ENCODE assay signal across 37 cellular contexts in the genomic region with DNA sequence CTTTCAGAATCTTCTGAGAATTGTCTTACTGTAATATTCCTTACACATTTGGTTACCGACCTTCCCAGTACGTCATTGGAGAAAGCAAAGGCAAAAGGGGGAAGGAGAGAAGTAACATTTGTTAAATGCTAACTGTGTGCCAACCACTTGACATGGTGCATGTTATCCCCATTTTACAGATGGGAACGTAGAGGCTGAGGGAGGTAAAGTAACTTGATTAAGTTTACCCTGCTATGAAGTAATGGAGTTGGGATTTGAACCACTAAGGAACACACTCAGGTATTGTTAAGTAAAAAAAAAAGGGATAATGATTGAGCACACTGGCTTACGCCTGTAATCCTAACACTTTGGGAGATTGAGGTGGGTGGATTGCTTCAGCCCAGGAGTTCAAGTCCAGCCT.
DNase-seq lines count a peak whose midpoint lies in the region; ATAC-seq, FAIRE-seq and TF ChIP-seq lines count a peak whose summit lies in the region.
"Had no signal": no experiment of that assay in that cellular context is flagged by ENCODE, and none has a peak within 500 bp of the region (broad histone marks: within the 10 kb centered on the region; RNA-seq: fewer than 3 reads in every experiment).

No MANE protein-coding gene starts in this region.

- H3K27me3 Mint-ChIP-seq in activated CD4-positive, alpha-beta T cell treated with anti-CD3 and anti-CD28 coated beads for 36 hours, result no peaks in the 10 kb centered on the region
- H3K27me3 Mint-ChIP-seq: activated CD4-positive, alpha-beta T cell treated with anti-CD3 and anti-CD28 coated beads, Interleukin-2, amount 10 ng/mL, durations not matched to agents 7 days and 5 days; activated CD8-positive, alpha-beta memory T cell treated with anti-CD3 and anti-CD28 coated beads, Interleukin-2, amount 10 ng/mL, durations not matched to agents 7 days and 5 days; effector memory CD8-positive, alpha-beta T cell had no signal

- peaks cover 6% of the 10 kb centered on the region for H3K79me2 ChIP-seq in endothelial cell of umbilical vein (ENCODE audit: control insufficient read depth, insufficient read depth, low read length)

- no peak overlapping the region for H3K4me3 Mint-ChIP-seq in activated CD4-positive, alpha-beta T cell treated with anti-CD3 and anti-CD28 coated beads for 36 hours
- H3K4me3 Mint-ChIP-seq: activated CD4-positive, alpha-beta T cell treated with anti-CD3 and anti-CD28 coated beads, Interleukin-2, amount 10 ng/mL, durations not matched to agents 7 days and 5 days; activated CD8-positive, alpha-beta memory T cell treated with anti-CD3 and anti-CD28 coated beads, Interleukin-2, amount 10 ng/mL, durations not matched to agents 7 days and 5 days; effector memory CD8-positive, alpha-beta T cell; memory B cell; neural progenitor cell; stimulated activated naive B cell treated with anti-CD40 and anti-IgM and Interleukin-4, amounts not matched to agents 10 μg/mL and 1 μg/mL and 100 μg/mL, for 72 hours had no signal

- H3K4me1 Mint-ChIP-seq in activated CD4-positive, alpha-beta T cell treated with anti-CD3 and anti-CD28 coated beads for 36 hours, result peaks cover 35% of the 10 kb centered on the region
- H3K4me1 Mint-ChIP-seq: activated CD8-positive, alpha-beta memory T cell treated with anti-CD3 and anti-CD28 coated beads, Interleukin-2, amount 10 ng/mL, durations not matched to agents 7 days and 5 days; memory B cell had no signal

- peaks cover 34% of the 10 kb centered on the region for H3K4me1 ChIP-seq in endothelial cell of umbilical vein (ENCODE audit: control insufficient read depth, extremely low read depth, insufficient read depth, low read length)
- H3K4me1 ChIP-seq in spleen, result peaks cover 4 to 52% (median 31%) of the 10 kb centered on the region in 6 donors
- H3K4me1 ChIP-seq: breast epithelium, HAP-1, neural progenitor cell had no signal

- intact Hi-C loops in activated CD4-positive, alpha-beta T cell treated with anti-CD3 and anti-CD28 coated beads for 36 hours (cut with DNase I, micrococcal nuclease), result no loop called here
- intact Hi-C loops in endothelial cell of umbilical vein (cut with micrococcal nuclease) (loop anchor here (1.0 kb wide), 2 partner anchors 9 to 109 kb away; no protein-coding TSS in a partner anchor), spleen (cut with DNase I; ENCODE audit: low total_unique reads) (no loop called here)

- no peaks in the 10 kb centered on the region for H4K20me1 ChIP-seq in endothelial cell of umbilical vein (replicated peaks; ENCODE audit: control insufficient read depth, extremely low read depth, insufficient read depth, low read length)

- H3K9me3 ChIP-seq in endothelial cell of umbilical vein (replicated peaks; ENCODE audit: control insufficient read depth, insufficient read depth, low read length) (no peaks in the 10 kb centered on the region), spleen (peaks cover 0 to 19% (median 9%) of the 10 kb centered on the region in 8 donors)
- H3K9me3 ChIP-seq: breast epithelium, HAP-1, thoracic aorta had no signal

- H3K27ac Mint-ChIP-seq in activated CD4-positive, alpha-beta T cell treated with anti-CD3 and anti-CD28 coated beads for 36 hours, result peak overlapping the region; percentile 51
- H3K27ac Mint-ChIP-seq: activated CD4-positive, alpha-beta T cell treated with anti-CD3 and anti-CD28 coated beads, Interleukin-2, amount 10 ng/mL, durations not matched to agents 7 days and 5 days; activated CD8-positive, alpha-beta memory T cell treated with anti-CD3 and anti-CD28 coated beads, Interleukin-2, amount 10 ng/mL, durations not matched to agents 7 days and 5 days; effector memory CD8-positive, alpha-beta T cell; memory B cell; neural progenitor cell; stimulated activated naive B cell treated with anti-CD40 and anti-IgM and Interleukin-4, amounts not matched to agents 10 μg/mL and 1 μg/mL and 100 μg/mL, for 72 hours had no signal

- FAIRE-seq in endothelial cell of umbilical vein (lab: Jason Lieb, UNC), result no peak
- FAIRE-seq: colon, frontal cortex, GM19239 had no signal

- 93 to 98% (median 97%) methylated on average over 4 of the region's 4 CpGs for WGBS in spleen, 5 donors

- no peak for DNase-seq in activated CD4-positive, alpha-beta T cell treated with anti-CD3 and anti-CD28 coated beads for 36 hours
- no peak for DNase-seq in activated CD4-positive, alpha-beta T cell treated with anti-CD3 and anti-CD28 coated beads, Interleukin-2, amount 50 U/mL, for 1 hour
- DNase-seq in HL-60 (ENCODE audit: low read depth in 1 of 2, low spot score in 1 of 2) (no peak), endothelial cell of umbilical vein (ENCODE audit: low read depth, low spot score) (no peak), spleen (no peak), H7 (no peak), RKO (ENCODE audit: low spot score) (no peak), cortex of kidney (lab: John Stamatoyannopoulos, UW) (no peak)
- DNase-seq: 8988T; activated CD4-positive, alpha-beta T cell treated with anti-CD3 and anti-CD28 coated beads, Interleukin-2, amount 10 ng/mL, durations not matched to agents 7 days and 5 days; activated CD8-positive, alpha-beta memory T cell treated with anti-CD3 and anti-CD28 coated beads, Interleukin-2, amount 10 ng/mL, durations not matched to agents 7 days and 5 days; activated T-cell treated with anti-CD3 and anti-CD28 coated beads, Interleukin-2, amount 50 U/mL, for 48 hours; amniotic stem cell; DMS53; effector memory CD8-positive, alpha-beta T cell; hippocampal formation; left cardiac atrium; MV-4-11; NCI-H1436 treated with DMSO at 0.1 percent for 48 hours; NCI-H748 treated with DMSO at 0.1 percent for 48 hours; right cardiac atrium; Right ventricle myocardium superior; stimulated activated CD4-positive, alpha-beta T cell treated with anti-CD3 and anti-CD28 coated beads, Interleukin-4, amount 100 ng/mL, for 4 hours; stimulated activated naive B cell treated with anti-CD40 and anti-IgM and Interleukin-4, amounts not matched to agents 10 μg/mL and 1 μg/mL and 100 μg/mL, for 72 hours; SW 1271; T-helper 9 cell had no signal

- peak overlapping the region; percentile 84 for H3K27ac ChIP-seq in HL-60 (replicated peaks)
- H3K27ac ChIP-seq in endothelial cell of umbilical vein (ENCODE audit: insufficient read depth, low read depth, low read length), result peak overlapping the region; percentile 97
- peak overlapping the region in 7 of 8 donors; percentile 69 to 82 (median 76) for H3K27ac ChIP-seq in spleen
- H3K27ac ChIP-seq: KMS-11, neural progenitor cell, thoracic aorta, VCaP had no signal

- no peak overlapping the region for H3K9ac ChIP-seq in endothelial cell of umbilical vein (replicated peaks; ENCODE audit: extremely low read depth, insufficient read depth, low read length)
- H3K9ac ChIP-seq: KMS-11, neural progenitor cell had no signal

- H3K27me3 ChIP-seq in HL-60 (ENCODE audit: insufficient read depth, poor library complexity, severe bottlenecking) (no peaks in the 10 kb centered on the region), endothelial cell of umbilical vein (ENCODE audit: control insufficient read depth in 2 of 2, insufficient read depth in 2 of 2, low read length in 2 of 2) (no peaks in the 10 kb centered on the region), spleen (replicated peaks in 1 of 7) (no peaks in the 10 kb centered on the region), H7 (ENCODE audit: control insufficient read depth, insufficient read depth, low read length) (no peaks in the 10 kb centered on the region)
- H3K27me3 ChIP-seq: breast epithelium, neural progenitor cell had no signal

- CTCF ChIA-PET in activated CD4-positive, alpha-beta T cell treated with anti-CD3 and anti-CD28 coated beads for 36 hours (lab: Charles Lee), result no interaction called here
- CTCF ChIA-PET in endothelial cell of umbilical vein (lab: Charles Lee), result interaction anchor here (1.0 to 1.4 kb wide), 6 partner anchors 27 to 203 kb away, joined by 3 to 15 read pairs (median 4); no protein-coding TSS in a partner anchor

- dilution Hi-C loops in endothelial cell of umbilical vein (cut with MboI; ENCODE audit: extremely low pct_ligation_motif_present, low sequenced_read_pairs), result no loop called here

- H3K9me1 ChIP-seq in endothelial cell of umbilical vein (replicated peaks; ENCODE audit: control insufficient read depth, extremely low read depth, insufficient read depth, low read length), result no peaks in the 10 kb centered on the region

- no TSS peak for BruUV-seq in endothelial cell of umbilical vein (replicated peaks; lab: Mats Ljungman, UMichigan)

- ATAC-seq in activated CD4-positive, alpha-beta T cell treated with anti-CD3 and anti-CD28 coated beads for 36 hours, result no peak
- ATAC-seq: activated CD8-positive, alpha-beta memory T cell treated with anti-CD3 and anti-CD28 coated beads, Interleukin-2, amount 10 ng/mL, durations not matched to agents 7 days and 5 days; effector memory CD8-positive, alpha-beta T cell; esophagus mucosa; left cardiac atrium; right cardiac atrium; stimulated activated naive B cell treated with anti-CD40 and anti-IgM and Interleukin-4, amounts not matched to agents 10 μg/mL and 1 μg/mL and 100 μg/mL, for 72 hours had no signal

- no peaks in the 10 kb centered on the region for H3K36me3 ChIP-seq in endothelial cell of umbilical vein (ENCODE audit: control insufficient read depth in 2 of 2, extremely low read depth in 1 of 2, insufficient read depth in 2 of 2, low read length in 2 of 2)
- no peaks in the 10 kb centered on the region for H3K36me3 ChIP-seq in spleen
- no peaks in the 10 kb centered on the region for H3K36me3 ChIP-seq in H7 (replicated peaks; ENCODE audit: control insufficient read depth, insufficient read depth, low read length)
- H3K36me3 ChIP-seq: breast epithelium, HAP-1, neural progenitor cell, thoracic aorta had no signal

- H3K4me3 ChIP-seq in HL-60 (replicated peaks; ENCODE audit: insufficient read depth, low read length), result no peak overlapping the region
- H3K4me3 ChIP-seq in endothelial cell of umbilical vein (replicated peaks in 1 of 3; ENCODE audit: insufficient read depth in 1 of 3, low read depth in 1 of 3, low read length in 3 of 3), result no peak overlapping the region
- no peak overlapping the region for H3K4me3 ChIP-seq in spleen
- no peak overlapping the region for H3K4me3 ChIP-seq in H7 (ENCODE audit: insufficient read depth, low read depth, low read length)
- H3K4me3 ChIP-seq: breast epithelium, HAP-1, neural progenitor cell, thoracic aorta had no signal

- H3K4me2 ChIP-seq in endothelial cell of umbilical vein (ENCODE audit: insufficient read depth, low read length), result no peak overlapping the region
- H3K4me2 ChIP-seq: KMS-11, neural progenitor cell had no signal

- peaks cover 17% of the 10 kb centered on the region for H3K9me3 Mint-ChIP-seq in activated CD4-positive, alpha-beta T cell treated with anti-CD3 and anti-CD28 coated beads for 36 hours (ENCODE audit: low read depth)
- H3K9me3 Mint-ChIP-seq: effector memory CD8-positive, alpha-beta T cell had no signal

- no peak for TF ChIP-seq CTCF in HL-60 (IDR thresholded peaks at IDR 0.05; ENCODE audit: insufficient read depth, low read length)
- no peak for TF ChIP-seq CTCF in endothelial cell of umbilical vein (IDR thresholded peaks at IDR 0.05; ENCODE audit: extremely low read depth in 1 of 2, insufficient read depth in 1 of 2, low read depth in 1 of 2, low read length in 2 of 2)
- no peak for TF ChIP-seq CTCF in spleen (IDR thresholded peaks at IDR 0.05 in 8 of 11, conservative IDR thresholded peaks at IDR 0.05 in 3 of 11)

- no peak overlapping the region for H2AFZ ChIP-seq in endothelial cell of umbilical vein (ENCODE audit: low read depth, low read length)
- H2AFZ ChIP-seq: neural progenitor cell had no signal

- TF ChIP-seq POLR2A in endothelial cell of umbilical vein (IDR thresholded peaks at IDR 0.05; ENCODE audit: low read depth, low read length) (no peak), spleen (IDR thresholded peaks at IDR 0.05) (no peak)

- peaks cover 54% of the 10 kb centered on the region for H3K36me3 Mint-ChIP-seq in activated CD4-positive, alpha-beta T cell treated with anti-CD3 and anti-CD28 coated beads for 36 hours (ENCODE audit: low read depth)
- H3K36me3 Mint-ChIP-seq: memory B cell had no signal

- POLR2A ChIA-PET in activated CD4-positive, alpha-beta T cell treated with anti-CD3 and anti-CD28 coated beads for 36 hours (lab: Charles Lee), result no interaction called here
- POLR2A ChIA-PET in endothelial cell of umbilical vein (lab: Charles Lee), result no interaction called here
